1 cellular context compared by ENCODE assay signal in genomic region chr6:15439410-15440022, GRCh38.
TF ChIP-seq lines count a peak whose summit lies in the region.

No MANE protein-coding gene starts in this region.

TF ChIP-seq in HepG2, 621 proteins besides CTCF, POLR2A, EP300 and RAD21:
- TF ChIP-seq MNT (IDR thresholded peaks at IDR 0.05) (peak; percentile 30; the same call in 1 of the 2 replicates), ZBTB2 (CRISPR knock-in tag; IDR thresholded peaks at IDR 0.05; ENCODE audit: low read depth) (no peak)
